8 cellular contexts compared by ENCODE assay signal in the genomic region with DNA sequence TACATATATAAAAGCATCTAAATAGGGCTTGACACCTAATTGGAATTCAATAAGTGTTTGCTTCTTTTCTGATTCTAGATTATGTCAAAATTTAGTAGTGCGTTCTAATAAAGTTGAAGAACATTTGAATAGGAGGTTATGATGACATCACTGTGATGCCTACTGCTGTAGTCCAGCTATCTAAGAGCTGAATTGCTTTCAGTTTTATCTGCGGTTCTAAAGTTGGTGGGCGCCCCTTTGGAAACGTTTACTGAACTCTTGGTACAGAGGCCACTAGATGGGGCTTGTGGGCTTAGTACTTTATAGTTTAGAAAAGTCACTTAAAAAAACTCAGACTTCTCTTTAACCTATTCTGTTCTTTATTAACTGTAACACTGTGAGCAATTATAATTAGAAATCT.
A peak's percentile ranks its signal among the peaks of the same experiment; 100 is the strongest.
DNase-seq lines count a peak whose midpoint lies in the region; ATAC-seq and TF ChIP-seq lines count a peak whose summit lies in the region.

No MANE protein-coding gene starts in this region.

- no peaks in the 10 kb centered on the region for H3K36me3 Mint-ChIP-seq in activated CD8-positive, alpha-beta T cell treated with anti-CD3 and anti-CD28 coated beads, Interleukin-2, amount 10 ng/mL, durations not matched to agents 7 days and 5 days (ENCODE audit: low read depth)
- no peaks in the 10 kb centered on the region for H3K36me3 Mint-ChIP-seq in activated T-helper 2 cell treated with anti-CD3 and anti-CD28 coated beads, Interferon-gamma antibody, Interleukin-2, Interleukin-4, amounts not matched to agents 10 μg/mL and 5 μg/mL and 100 μg/mL, durations not matched to agents 14 hours and 24 hours and 36 hours (ENCODE audit: low read depth)

- no peak overlapping the region for H3K27ac ChIP-seq in lower lobe of right lung

- intact Hi-C loops in lower lobe of right lung (cut with DNase I), result no loop called here
- intact Hi-C loops in activated T-helper 2 cell treated with anti-CD3 and anti-CD28 coated beads, Interferon-gamma antibody, Interleukin-2, Interleukin-4, amounts not matched to agents 10 μg/mL and 5 μg/mL and 100 μg/mL, durations not matched to agents 14 hours and 24 hours and 36 hours (cut with micrococcal nuclease), result no loop called here

- H3K4me3 ChIP-seq in AG09309 (ENCODE audit: control insufficient read depth, low read depth, low read length) (no peak overlapping the region), lower lobe of right lung (no peak overlapping the region)

- POLR2A ChIA-PET in activated CD8-positive, alpha-beta T cell treated with anti-CD3 and anti-CD28 coated beads, Interleukin-2, amount 10 ng/mL, durations not matched to agents 7 days and 5 days (lab: Charles Lee), result no interaction called here

- DNase-seq in AG09309 (ENCODE audit: low read depth) (no peak), GM20000 (ENCODE audit: low spot score) (peak; percentile 10), NCI-H2029 treated with DMSO at 0.1 percent for 48 hours (lab: John Stamatoyannopoulos, UW) (peak; percentile 53), lower lobe of right lung (no peak), epidermal melanocyte (ENCODE audit: insufficient read length, low spot score) (no peak)
- DNase-seq in activated CD8-positive, alpha-beta T cell treated with anti-CD3 and anti-CD28 coated beads, Interleukin-2, amount 10 ng/mL, durations not matched to agents 7 days and 5 days, result peak; percentile 20
- DNase-seq in activated T-helper 2 cell treated with anti-CD3 and anti-CD28 coated beads, Interferon-gamma antibody, Interleukin-2, Interleukin-4, amounts not matched to agents 10 μg/mL and 5 μg/mL and 100 μg/mL, durations not matched to agents 14 hours and 24 hours and 36 hours (ENCODE audit: low spot score), result no peak

- H3K36me3 ChIP-seq in lower lobe of right lung, result no peaks in the 10 kb centered on the region

- peak; percentile 4 for TF ChIP-seq CTCF in AG09309 (IDR thresholded peaks at IDR 0.05; ENCODE audit: control insufficient read depth, insufficient read depth, low read depth, low read length, missing control alignments)
- TF ChIP-seq CTCF in GM20000 (IDR thresholded peaks at IDR 0.05; ENCODE audit: extremely low read depth, missing control alignments), result no peak
- TF ChIP-seq CTCF in lower lobe of right lung (IDR thresholded peaks at IDR 0.05), result peak; percentile 24

- no peaks in the 10 kb centered on the region for H3K4me1 Mint-ChIP-seq in activated CD8-positive, alpha-beta T cell treated with anti-CD3 and anti-CD28 coated beads, Interleukin-2, amount 10 ng/mL, durations not matched to agents 7 days and 5 days (ENCODE audit: low read depth)
- no peaks in the 10 kb centered on the region for H3K4me1 Mint-ChIP-seq in activated T-helper 2 cell treated with anti-CD3 and anti-CD28 coated beads, Interferon-gamma antibody, Interleukin-2, Interleukin-4, amounts not matched to agents 10 μg/mL and 5 μg/mL and 100 μg/mL, durations not matched to agents 14 hours and 24 hours and 36 hours (ENCODE audit: low read depth)

- no peaks in the 10 kb centered on the region for H3K4me1 ChIP-seq in lower lobe of right lung

- no peak for ATAC-seq in activated CD8-positive, alpha-beta T cell treated with anti-CD3 and anti-CD28 coated beads, Interleukin-2, amount 10 ng/mL, durations not matched to agents 7 days and 5 days
- ATAC-seq in lower lobe of right lung, result peak in 1 of 2 donors; percentile 35
- ATAC-seq in HG03378 (IDR thresholded peaks at IDR 0.05; ENCODE audit: unreplicated experiment), result no peak

- no peaks in the 10 kb centered on the region for H3K9me3 Mint-ChIP-seq in activated CD8-positive, alpha-beta T cell treated with anti-CD3 and anti-CD28 coated beads, Interleukin-2, amount 10 ng/mL, durations not matched to agents 7 days and 5 days (ENCODE audit: insufficient read depth)
- no peaks in the 10 kb centered on the region for H3K9me3 Mint-ChIP-seq in activated T-helper 2 cell treated with anti-CD3 and anti-CD28 coated beads, Interferon-gamma antibody, Interleukin-2, Interleukin-4, amounts not matched to agents 10 μg/mL and 5 μg/mL and 100 μg/mL, durations not matched to agents 14 hours and 24 hours and 36 hours

- H3K27me3 Mint-ChIP-seq in activated CD8-positive, alpha-beta T cell treated with anti-CD3 and anti-CD28 coated beads, Interleukin-2, amount 10 ng/mL, durations not matched to agents 7 days and 5 days (ENCODE audit: low read depth), result no peaks in the 10 kb centered on the region
- H3K27me3 Mint-ChIP-seq in activated T-helper 2 cell treated with anti-CD3 and anti-CD28 coated beads, Interferon-gamma antibody, Interleukin-2, Interleukin-4, amounts not matched to agents 10 μg/mL and 5 μg/mL and 100 μg/mL, durations not matched to agents 14 hours and 24 hours and 36 hours (ENCODE audit: low read depth), result no peaks in the 10 kb centered on the region

- no peak overlapping the region for H3K27ac Mint-ChIP-seq in activated CD8-positive, alpha-beta T cell treated with anti-CD3 and anti-CD28 coated beads, Interleukin-2, amount 10 ng/mL, durations not matched to agents 7 days and 5 days
- H3K27ac Mint-ChIP-seq in activated T-helper 2 cell treated with anti-CD3 and anti-CD28 coated beads, Interferon-gamma antibody, Interleukin-2, Interleukin-4, amounts not matched to agents 10 μg/mL and 5 μg/mL and 100 μg/mL, durations not matched to agents 14 hours and 24 hours and 36 hours, result no peak overlapping the region

- no peak overlapping the region for H3K4me3 Mint-ChIP-seq in activated CD8-positive, alpha-beta T cell treated with anti-CD3 and anti-CD28 coated beads, Interleukin-2, amount 10 ng/mL, durations not matched to agents 7 days and 5 days
- no peak overlapping the region for H3K4me3 Mint-ChIP-seq in activated T-helper 2 cell treated with anti-CD3 and anti-CD28 coated beads, Interferon-gamma antibody, Interleukin-2, Interleukin-4, amounts not matched to agents 10 μg/mL and 5 μg/mL and 100 μg/mL, durations not matched to agents 14 hours and 24 hours and 36 hours (ENCODE audit: low read depth)

- H3K9me3 ChIP-seq in lower lobe of right lung, result no peaks in the 10 kb centered on the region

- no peaks in the 10 kb centered on the region for H3K27me3 ChIP-seq in lower lobe of right lung (ENCODE audit: low read depth)

- CTCF ChIA-PET in activated CD8-positive, alpha-beta T cell treated with anti-CD3 and anti-CD28 coated beads, Interleukin-2, amount 10 ng/mL, durations not matched to agents 7 days and 5 days (lab: Charles Lee), result no interaction called here

Comparison
In these comparisons a context has a peak if more than half of its experiments do, and no peak if none do; other contexts are left out.
1. DNase-seq: peak in GM20000 (single experiment), NCI-H2029 treated with DMSO at 0.1 percent for 48 hours (single experiment) and activated CD8-positive, alpha-beta T cell treated with anti-CD3 and anti-CD28 coated beads, Interleukin-2, amount 10 ng/mL, durations not matched to agents 7 days and 5 days (single experiment); none in AG09309 (single experiment), lower lobe of right lung (single experiment), epidermal melanocyte (single experiment) and activated T-helper 2 cell treated with anti-CD3 and anti-CD28 coated beads, Interferon-gamma antibody, Interleukin-2, Interleukin-4, amounts not matched to agents 10 μg/mL and 5 μg/mL and 100 μg/mL, durations not matched to agents 14 hours and 24 hours and 36 hours (single experiment).